8 cellular contexts compared by ENCODE assay signal in genomic region chr16:89320717-89321501, GRCh38.
A peak's percentile ranks its signal among the peaks of the same experiment; 100 is the strongest.
DNase-seq lines count a peak whose midpoint lies in the region; ATAC-seq and TF ChIP-seq lines count a peak whose summit lies in the region.

No MANE protein-coding gene starts in this region.

- H3K27ac Mint-ChIP-seq in activated naive CD8-positive, alpha-beta T cell treated with anti-CD3 and anti-CD28 coated beads, Interleukin-2, amount 10 ng/mL, durations not matched to agents 7 days and 5 days = no peak overlapping the region
- peak overlapping the region; percentile 79 for H3K27ac Mint-ChIP-seq in stimulated activated memory B cell treated with anti-CD40 and anti-IgM and Interleukin-4, amounts not matched to agents 10 μg/mL and 1 μg/mL and 100 μg/mL, for 72 hours

- H3K9ac ChIP-seq in HUES64 (ENCODE audit: low read depth, low read length) = no peak overlapping the region

- H3K27ac ChIP-seq in AG04450 (ENCODE audit: low read depth, low read length) = peak overlapping the region; percentile 96
- H3K27ac ChIP-seq in HUES64 (ENCODE audit: low read depth, low read length) = peak overlapping the region; percentile 28; the same call in 1 of the 2 replicates

- H3K4me1 Mint-ChIP-seq in activated naive CD8-positive, alpha-beta T cell treated with anti-CD3 and anti-CD28 coated beads, Interleukin-2, amount 10 ng/mL, durations not matched to agents 7 days and 5 days = peaks cover 77% of the 10 kb centered on the region
- H3K4me1 Mint-ChIP-seq in stimulated activated memory B cell treated with anti-CD40 and anti-IgM and Interleukin-4, amounts not matched to agents 10 μg/mL and 1 μg/mL and 100 μg/mL, for 72 hours = peaks cover 95% of the 10 kb centered on the region

- no peak overlapping the region for H3K4me3 Mint-ChIP-seq in activated naive CD8-positive, alpha-beta T cell treated with anti-CD3 and anti-CD28 coated beads, Interleukin-2, amount 10 ng/mL, durations not matched to agents 7 days and 5 days
- H3K4me3 Mint-ChIP-seq in stimulated activated memory B cell treated with anti-CD40 and anti-IgM and Interleukin-4, amounts not matched to agents 10 μg/mL and 1 μg/mL and 100 μg/mL, for 72 hours = no peak overlapping the region

- H3K9me3 ChIP-seq in AG04450 (ENCODE audit: control insufficient read depth, insufficient read depth, low read length) (peaks cover 20% of the 10 kb centered on the region; the same call in 1 of the 2 replicates), HUES64 (ENCODE audit: insufficient read depth, low read depth, low read length) (no peaks in the 10 kb centered on the region)

- no peaks in the 10 kb centered on the region for H3K27me3 Mint-ChIP-seq in activated naive CD8-positive, alpha-beta T cell treated with anti-CD3 and anti-CD28 coated beads, Interleukin-2, amount 10 ng/mL, durations not matched to agents 7 days and 5 days
- no peaks in the 10 kb centered on the region for H3K27me3 Mint-ChIP-seq in stimulated activated memory B cell treated with anti-CD40 and anti-IgM and Interleukin-4, amounts not matched to agents 10 μg/mL and 1 μg/mL and 100 μg/mL, for 72 hours

- no peak overlapping the region for H3K4me3 ChIP-seq in AG04450 (ENCODE audit: low read depth, low read length)
- H3K4me3 ChIP-seq in HUES64 (ENCODE audit: low read length) = no peak overlapping the region

- H3K36me3 Mint-ChIP-seq in activated naive CD8-positive, alpha-beta T cell treated with anti-CD3 and anti-CD28 coated beads, Interleukin-2, amount 10 ng/mL, durations not matched to agents 7 days and 5 days = peaks cover 14% of the 10 kb centered on the region
- peaks cover 16% of the 10 kb centered on the region for H3K36me3 Mint-ChIP-seq in stimulated activated memory B cell treated with anti-CD40 and anti-IgM and Interleukin-4, amounts not matched to agents 10 μg/mL and 1 μg/mL and 100 μg/mL, for 72 hours

- CTCF ChIA-PET in AG04450 (lab: Charles Lee) = no interaction called here

- no peak for DNase-seq in AG04450 (ENCODE audit: low read depth, low spot score)
- peak; percentile 32 for DNase-seq in activated naive CD8-positive, alpha-beta T cell treated with anti-CD3 and anti-CD28 coated beads, Interleukin-2, amount 10 ng/mL, durations not matched to agents 7 days and 5 days
- peak; percentile 83 for DNase-seq in iPS-NIHi11 (ENCODE audit: low spot score)
- DNase-seq in activated CD4-positive, alpha-beta T cell treated with anti-CD3 and anti-CD28 coated beads for 48 hours = no peak

- H3K4me1 ChIP-seq in HUES64 (ENCODE audit: insufficient read depth, low read length) = peaks cover 38% of the 10 kb centered on the region

- 37% methylated on average over 33 of the region's 33 CpGs for WGBS in HUES64

- H3K36me3 ChIP-seq in HUES64 (ENCODE audit: insufficient read depth, low read length) = 0 out of 2 replicates have a peak, but pooled peaks cover 3% of the 10 kb centered on the region

- ATAC-seq in activated naive CD8-positive, alpha-beta T cell treated with anti-CD3 and anti-CD28 coated beads, Interleukin-2, amount 10 ng/mL, durations not matched to agents 7 days and 5 days (ENCODE audit: low read depth) = no peak
- ATAC-seq in stimulated activated memory B cell treated with anti-CD40 and anti-IgM and Interleukin-4, amounts not matched to agents 10 μg/mL and 1 μg/mL and 100 μg/mL, for 72 hours = no peak
- ATAC-seq in GM19455 (IDR thresholded peaks at IDR 0.05; ENCODE audit: unreplicated experiment) (no peak), GM21381 (IDR thresholded peaks at IDR 0.05; ENCODE audit: unreplicated experiment) (no peak)

- TF ChIP-seq CTCF in AG04450 (IDR thresholded peaks at IDR 0.05; ENCODE audit: low read depth, low read length) = no peak

- no peaks in the 10 kb centered on the region for H3K9me3 Mint-ChIP-seq in activated naive CD8-positive, alpha-beta T cell treated with anti-CD3 and anti-CD28 coated beads, Interleukin-2, amount 10 ng/mL, durations not matched to agents 7 days and 5 days
- H3K9me3 Mint-ChIP-seq in stimulated activated memory B cell treated with anti-CD40 and anti-IgM and Interleukin-4, amounts not matched to agents 10 μg/mL and 1 μg/mL and 100 μg/mL, for 72 hours = no peaks in the 10 kb centered on the region

- POLR2A ChIA-PET in AG04450 (lab: Yijun Ruan, JAX) = no interaction called here
- POLR2A ChIA-PET in activated naive CD8-positive, alpha-beta T cell treated with anti-CD3 and anti-CD28 coated beads, Interleukin-2, amount 10 ng/mL, durations not matched to agents 7 days and 5 days (lab: Charles Lee) = interaction anchor here (1.1 kb wide), 1 partner anchor 168 kb away, joined by 3 read pairs; no protein-coding TSS in a partner anchor

- H3K27me3 ChIP-seq in AG04450 (ENCODE audit: control insufficient read depth, insufficient read depth, low read length) = no peaks in the 10 kb centered on the region
- H3K27me3 ChIP-seq in HUES64 (ENCODE audit: insufficient read depth, low read length) = no peaks in the 10 kb centered on the region

Comparison
In these comparisons a context has a peak if more than half of its experiments do, and no peak if none do; other contexts are left out.
1. DNase-seq: peak in activated naive CD8-positive, alpha-beta T cell treated with anti-CD3 and anti-CD28 coated beads, Interleukin-2, amount 10 ng/mL, durations not matched to agents 7 days and 5 days (single experiment) and iPS-NIHi11 (single experiment); none in AG04450 (single experiment) and activated CD4-positive, alpha-beta T cell treated with anti-CD3 and anti-CD28 coated beads for 48 hours (single experiment).